Comparison of ENCODE assay signal across 11 cellular contexts in genomic region chr9:121700831-121701419, GRCh38. TPM values are rescaled to one million over a fixed set of nuclear protein-coding genes. Genes with fewer than 3 reads are reported as not detected.
DNase-seq lines count a peak whose midpoint lies in the region; ATAC-seq, FAIRE-seq and TF ChIP-seq lines count a peak whose summit lies in the region.
"Had no signal": no experiment of that assay in that cellular context is flagged by ENCODE, and none has a peak within 500 bp of the region (broad histone marks: within the 10 kb centered on the region; RNA-seq: fewer than 3 reads in every experiment).

No MANE protein-coding gene starts in this region.

- TF ChIP-seq CTCF in IMR-90 (conservative IDR thresholded peaks at IDR 0.05; ENCODE audit: low read depth, low read length) = no peak
- TF ChIP-seq CTCF in bronchial epithelial cell (IDR thresholded peaks at IDR 0.05; ENCODE audit: insufficient read depth, low read length, severe bottlenecking) = no peak
- no peak for TF ChIP-seq CTCF in hepatocyte (IDR thresholded peaks at IDR 0.05; ENCODE audit: poor library complexity)
- no peak for TF ChIP-seq CTCF in D721Med (IDR thresholded peaks at IDR 0.05; ENCODE audit: insufficient read depth, missing control alignments)
- no peak for TF ChIP-seq CTCF in spleen (IDR thresholded peaks at IDR 0.05 in 8 of 11, conservative IDR thresholded peaks at IDR 0.05 in 3 of 11)

- BruUV-seq in IMR-90 (replicated peaks; lab: Mats Ljungman, UMichigan) = no TSS peak

- H2BK5ac ChIP-seq in IMR-90 (ENCODE audit: low read depth, low read length, poor library complexity, severe bottlenecking) = no peak overlapping the region

- H3K4ac ChIP-seq in IMR-90 (ENCODE audit: low read depth, low read length) = 0 out of 2 replicates have a peak overlapping the region, but pooled peaks have one; percentile 29

- H3K79me2 ChIP-seq in hepatocyte = peaks cover 71% of the 10 kb centered on the region

- intact Hi-C loops in IMR-90 (cut with micrococcal nuclease) (loop anchor here (2.0 kb wide), 1 partner anchor 292 kb away; no protein-coding TSS in a partner anchor), spleen (cut with DNase I; ENCODE audit: low total_unique reads) (no loop called here)

- H3K27me3 Mint-ChIP-seq in activated T-cell treated with anti-CD3 and anti-CD28 coated beads, Interleukin-2, amount 50 U/mL, for 24 hours = peaks cover 67% of the 10 kb centered on the region

- 30% methylated on average over 12 of the region's 26 CpGs; no CpG with 5 or more reads in 1 of the 2 experiments for WGBS in IMR-90 (ENCODE audit: extremely low coverage in 2 of 2, insufficient read length in 1 of 2), 2 experiments
- WGBS in hepatocyte (ENCODE audit: low lambda C conversion rate, missing lambda C conversion rate) = 89% methylated on average over 26 of the region's 26 CpGs
- 59 to 72% (median 67%) methylated on average over 22 to 26 of the region's 26 CpGs for WGBS in spleen, 5 donors

- H2AK5ac ChIP-seq in IMR-90 (ENCODE audit: low read depth, low read length) = 0 out of 2 replicates have a peak overlapping the region, but pooled peaks have one; percentile 20

- H3K4me1 Mint-ChIP-seq in activated T-cell treated with anti-CD3 and anti-CD28 coated beads, Interleukin-2, amount 50 U/mL, for 24 hours (ENCODE audit: low read depth) = peaks cover 6% of the 10 kb centered on the region

- H3K36me3 Mint-ChIP-seq in activated T-cell treated with anti-CD3 and anti-CD28 coated beads, Interleukin-2, amount 50 U/mL, for 24 hours (ENCODE audit: low read depth) = no peaks in the 10 kb centered on the region

- FAIRE-seq in bronchial epithelial cell (lab: Jason Lieb, UNC) = no peak
- no peak for FAIRE-seq in D721Med (lab: Jason Lieb, UNC)
- FAIRE-seq: endometrium had no signal

- in situ Hi-C loops in IMR-90 (cut with MboI; ENCODE audit: low sequenced_read_pairs) = no loop called here

- H2AFZ ChIP-seq in IMR-90 (replicated peaks; ENCODE audit: low read length, poor library complexity) = peak overlapping the region; percentile 77
- no peak overlapping the region for H2AFZ ChIP-seq in hepatocyte

- H3K27me3 ChIP-seq in IMR-90 (ENCODE audit: control insufficient read depth, insufficient read depth, low read length) (no peaks in the 10 kb centered on the region), bronchial epithelial cell (ENCODE audit: control insufficient read depth, insufficient read depth, low read length) (no peaks in the 10 kb centered on the region), hepatocyte (no peaks in the 10 kb centered on the region), spleen (replicated peaks in 1 of 7) (peaks cover 0 to 72% (median 22%) of the 10 kb centered on the region in 7 donors)

- no peak overlapping the region for H2BK15ac ChIP-seq in IMR-90 (ENCODE audit: low read depth, low read length)

- no peaks in the 10 kb centered on the region for H3K9me2 ChIP-seq in hepatocyte (replicated peaks; ENCODE audit: insufficient read depth)

- H3K79me1 ChIP-seq in IMR-90 (ENCODE audit: low read depth in 1 of 2, low read length in 2 of 2) = peaks cover 27 to 62% of the 10 kb centered on the region in 2 experiments

- peak overlapping the region; percentile 49; the same call in 1 of the 2 replicates for H3K23ac ChIP-seq in IMR-90 (ENCODE audit: low read depth, low read length)

- H3K27ac Mint-ChIP-seq in activated T-cell treated with anti-CD3 and anti-CD28 coated beads, Interleukin-2, amount 50 U/mL, for 24 hours = no peak overlapping the region
- H3K27ac Mint-ChIP-seq: activated T-helper 1 cell treated with anti-CD3 and anti-CD28 coated beads, Interleukin-12 subunit alpha, Interleukin-12 subunit beta, Interleukin-2, Interleukin-4 antibody, amounts not matched to agents 30 ng/mL and 10 ng/mL and 1 ng/mL, durations not matched to agents 14 hours and 24 hours and 36 hours had no signal

- TF ChIP-seq POLR2A in IMR-90 (IDR thresholded peaks at IDR 0.05; ENCODE audit: low read depth, low read length) (no peak), spleen (IDR thresholded peaks at IDR 0.05) (no peak)

- no peak overlapping the region for H2BK20ac ChIP-seq in IMR-90 (ENCODE audit: low read depth, low read length)

- peaks cover 4% of the 10 kb centered on the region; the same call in 1 of the 2 replicates for H3K9me1 ChIP-seq in IMR-90 (ENCODE audit: insufficient read depth, low read length)

- ATAC-seq in IMR-90 (ENCODE audit: low read depth) (no peak), GM21360 (IDR thresholded peaks at IDR 0.05; ENCODE audit: unreplicated experiment) (no peak)

- H3K9me3 ChIP-seq in IMR-90 (ENCODE audit: control insufficient read depth, insufficient read depth, low read length) (no peaks in the 10 kb centered on the region), hepatocyte (ENCODE audit: low read depth) (no peaks in the 10 kb centered on the region), spleen (no peaks in the 10 kb centered on the region)

- H3K9ac ChIP-seq in IMR-90 (ENCODE audit: low read depth, low read length) = no peak overlapping the region

- H3K27ac ChIP-seq in IMR-90 (ENCODE audit: insufficient read depth, low read length) = no peak overlapping the region
- H3K27ac ChIP-seq in hepatocyte = no peak overlapping the region
- H3K27ac ChIP-seq in skin epidermis = peak overlapping the region in 19 of 21 experiments; percentile 4 to 88 (median 58)
- H3K27ac ChIP-seq in spleen = peak overlapping the region in 4 of 8 donors; percentile 24 to 78 (median 74)

- TF ChIP-seq RAD21 in IMR-90 (IDR thresholded peaks at IDR 0.05; ENCODE audit: low read length) = no peak

- H4K5ac ChIP-seq in IMR-90 (ENCODE audit: low read depth, low read length) = no peak overlapping the region

- no peak overlapping the region for H4K8ac ChIP-seq in IMR-90 (ENCODE audit: low read depth in 2 of 2, low read length in 2 of 2)

- H3K4me2 ChIP-seq in IMR-90 (ENCODE audit: low read depth, low read length) (peak overlapping the region; percentile 58), hepatocyte (peak overlapping the region; percentile 97)

- CTCF ChIA-PET in IMR-90 (lab: Yijun Ruan, JAX) = no interaction called here

- H3K36me3 ChIP-seq in IMR-90 (ENCODE audit: control insufficient read depth, insufficient read depth, low read length) = no peaks in the 10 kb centered on the region
- H3K36me3 ChIP-seq in bronchial epithelial cell (ENCODE audit: control insufficient read depth, insufficient read depth, low read length) = no peaks in the 10 kb centered on the region
- H3K36me3 ChIP-seq in hepatocyte (replicated peaks; ENCODE audit: insufficient read depth, low read depth) = no peaks in the 10 kb centered on the region
- no peaks in the 10 kb centered on the region for H3K36me3 ChIP-seq in spleen

- peaks cover 8% of the 10 kb centered on the region for H3K4me1 ChIP-seq in IMR-90 (ENCODE audit: control insufficient read depth, insufficient read depth, low read length)
- H3K4me1 ChIP-seq in hepatocyte (ENCODE audit: insufficient read depth) = peaks cover 2% of the 10 kb centered on the region
- H3K4me1 ChIP-seq in spleen = peaks cover 20 to 54% (median 35%) of the 10 kb centered on the region in 6 donors

- H2BK120ac ChIP-seq in IMR-90 (ENCODE audit: low read depth, low read length) = peak overlapping the region; percentile 9; the same call in 1 of the 2 replicates

- H3K18ac ChIP-seq in IMR-90 (ENCODE audit: low read depth, low read length) = no peak overlapping the region

- H3K4me3 Mint-ChIP-seq in activated T-cell treated with anti-CD3 and anti-CD28 coated beads, Interleukin-2, amount 50 U/mL, for 24 hours = no peak overlapping the region

- H4K91ac ChIP-seq in IMR-90 (ENCODE audit: insufficient read depth, low read depth, low read length) = 0 out of 2 replicates have a peak overlapping the region, but pooled peaks have one; percentile 5

- peak overlapping the region; percentile 77 for H2AK9ac ChIP-seq in IMR-90 (replicated peaks; ENCODE audit: low read depth, low read length, poor library complexity)

- dilution Hi-C loops in IMR-90 (cut with HindIII; ENCODE audit: low sequenced_read_pairs, unreplicated experiment) = no loop called here

- H3K14ac ChIP-seq in IMR-90 (replicated peaks; ENCODE audit: low read depth, low read length) = no peak overlapping the region

- DNase-seq in IMR-90 (no peak), bronchial epithelial cell (ENCODE audit: low read depth) (no peak), hepatocyte (ENCODE audit: low spot score) (no peak), D721Med (ENCODE audit: insufficient read length, low spot score) (no peak), spleen (no peak)
- DNase-seq in activated T-cell treated with anti-CD3 and anti-CD28 coated beads, Interleukin-2, amount 50 U/mL, for 24 hours = no peak
- DNase-seq: NCI-H226 had no signal

- peaks cover 53% of the 10 kb centered on the region for H4K20me1 ChIP-seq in IMR-90 (ENCODE audit: insufficient read depth, low read length)
- peaks cover 52% of the 10 kb centered on the region for H4K20me1 ChIP-seq in hepatocyte (ENCODE audit: insufficient read depth, poor library complexity, severe bottlenecking)

- no peak overlapping the region for H3K56ac ChIP-seq in IMR-90 (ENCODE audit: extremely low read depth, insufficient read depth, low read length)

- H3K4me3 ChIP-seq in IMR-90 (ENCODE audit: insufficient read depth, low read depth, low read length) = peak overlapping the region; percentile 4; the same call in 1 of the 2 replicates
- peak overlapping the region; percentile 82 for H3K4me3 ChIP-seq in bronchial epithelial cell (ENCODE audit: low read depth, low read length)
- H3K4me3 ChIP-seq in hepatocyte = no peak overlapping the region
- H3K4me3 ChIP-seq in skin epidermis = peak overlapping the region; percentile 0 to 58 (median 38)
- peak overlapping the region in 2 of 8 donors; percentile 53 to 75 for H3K4me3 ChIP-seq in spleen

- no peaks in the 10 kb centered on the region for H3K9me3 Mint-ChIP-seq in activated T-cell treated with anti-CD3 and anti-CD28 coated beads, Interleukin-2, amount 50 U/mL, for 24 hours
- H3K9me3 Mint-ChIP-seq: activated T-helper 1 cell treated with anti-CD3 and anti-CD28 coated beads, Interleukin-12 subunit alpha, Interleukin-12 subunit beta, Interleukin-2, Interleukin-4 antibody, amounts not matched to agents 30 ng/mL and 10 ng/mL and 1 ng/mL, durations not matched to agents 14 hours and 24 hours and 36 hours had no signal

- POLR2A ChIA-PET in IMR-90 (lab: Charles Lee; ENCODE audit: unreplicated experiment) = no interaction called here

TF ChIP-seq in IMR-90, 13 proteins besides CTCF, POLR2A, EP300 and RAD21 (continues in another document):
- TF ChIP-seq BHLHE40 (IDR thresholded peaks at IDR 0.05; ENCODE audit: low read depth, low read length) = no peak

RNA-seq across cellular contexts. Expression of gene DAB2IP, which starts 49.5 kb away (rescaled TPM):
- total RNA-seq in IMR-90 (2012; rRNA removed) = 5.6 and 6.1 TPM in 2 replicates
- 17.2 and 20.4 TPM in 2 replicates for polyA plus RNA-seq in IMR-90 (2012; rRNA removed)
- 12.2 and 16.5 TPM in 2 replicates for polyA plus RNA-seq in IMR-90 (2012; cell fraction: cytosol; rRNA removed)
- polyA plus RNA-seq in IMR-90 (2012; cell fraction: nucleus; rRNA removed; ENCODE audit: low replicate concordance) = 27.8 and 42.5 TPM in 2 replicates
- total RNA-seq in bronchial epithelial cell = 8.4 TPM in 2 replicates
- 23.6 and 31.0 TPM in 2 replicates for total RNA-seq in hepatocyte
- polyA plus RNA-seq in hepatocyte = 11.1 and 11.6 TPM in 2 replicates
- 10 to 100 TPM; 34.1 to 83.0 (median 48.5) TPM for total RNA-seq in spleen
- 10 to 100 TPM in 1 of 3 donors, 1 to 10 TPM in 2; 5.0 to 24.2 (median 6.0) TPM for polyA plus RNA-seq in spleen
- total RNA-seq: activated T-helper 1 cell treated with anti-CD3 and anti-CD28 coated beads, Interleukin-12 subunit alpha, Interleukin-12 subunit beta, Interleukin-2, Interleukin-4 antibody, amounts not matched to agents 30 ng/mL and 10 ng/mL and 1 ng/mL, durations not matched to agents 14 hours and 24 hours and 36 hours had no signal

Comparison
In these comparisons a context has a peak if more than half of its experiments do, and no peak if none do; other contexts are left out.
1. H3K27ac ChIP-seq: peak in skin epidermis (19 of 21); none in IMR-90 (single experiment) and hepatocyte (single experiment).